In the genomic region with DNA sequence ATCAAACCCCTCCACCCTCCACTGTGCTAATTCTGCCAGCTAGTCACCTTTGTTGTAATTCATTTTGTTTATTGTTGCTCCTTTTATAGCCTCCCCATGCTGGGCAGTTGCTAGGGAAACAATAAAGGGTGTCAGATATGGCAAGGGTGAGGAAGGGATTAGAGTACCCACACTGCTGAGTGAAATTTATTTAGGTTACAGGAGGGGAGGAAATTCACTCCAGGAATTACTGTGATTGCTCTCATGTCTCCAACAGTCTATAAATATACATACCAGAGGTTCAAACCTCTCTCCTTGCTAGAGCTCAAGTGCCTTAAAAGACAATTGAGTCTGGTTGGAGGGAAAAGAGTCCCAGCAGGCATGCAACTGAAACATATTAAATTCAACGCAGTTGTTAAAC, we compare ENCODE assay signal across 19 cellular contexts.
DNase-seq lines count a peak whose midpoint lies in the region; ATAC-seq, FAIRE-seq and TF ChIP-seq lines count a peak whose summit lies in the region.
"Had no signal": no experiment of that assay in that cellular context is flagged by ENCODE, and none has a peak within 500 bp of the region (broad histone marks: within the 10 kb centered on the region; RNA-seq: fewer than 3 reads in every experiment).

No MANE protein-coding gene starts in this region.

- H3K4me3 ChIP-seq in HUES6 (ENCODE audit: low read depth, low read length), result no peak overlapping the region
- H3K4me3 ChIP-seq in mucosa of rectum (ENCODE audit: low read length in 2 of 2), result peak overlapping the region in 1 of 2 donors; percentile 14
- H3K4me3 ChIP-seq in kidney (ENCODE audit: low read length in 2 of 2), result no peak overlapping the region
- no peak overlapping the region for H3K4me3 ChIP-seq in effector memory CD4-positive, alpha-beta T cell (ENCODE audit: insufficient read depth, low read depth, low read length, poor library complexity, severe bottlenecking)
- H3K4me3 ChIP-seq: right lobe of liver, SK-N-MC had no signal

- H3K4me1 Mint-ChIP-seq in activated CD8-positive, alpha-beta memory T cell treated with anti-CD3 and anti-CD28 coated beads, Interleukin-2, amount 10 ng/mL, durations not matched to agents 7 days and 5 days, result peaks cover 2% of the 10 kb centered on the region
- H3K4me1 Mint-ChIP-seq: memory B cell had no signal

- H3K9me3 ChIP-seq in HUES6 (ENCODE audit: control insufficient read depth, insufficient read depth, low read depth, low read length), result no peaks in the 10 kb centered on the region
- no peaks in the 10 kb centered on the region for H3K9me3 ChIP-seq in mucosa of rectum (ENCODE audit: control insufficient read depth in 2 of 2, low read length in 2 of 2)
- H3K9me3 ChIP-seq in kidney (ENCODE audit: control insufficient read depth in 1 of 2, low read length in 2 of 2), result no peaks in the 10 kb centered on the region
- no peaks in the 10 kb centered on the region for H3K9me3 ChIP-seq in effector memory CD4-positive, alpha-beta T cell (ENCODE audit: control insufficient read depth, low read length)
- H3K9me3 ChIP-seq: right lobe of liver had no signal

- H3K36me3 ChIP-seq in HUES6 (ENCODE audit: control insufficient read depth, insufficient read depth, low read length) (no peaks in the 10 kb centered on the region), mucosa of rectum (ENCODE audit: control insufficient read depth in 2 of 2, insufficient read depth in 2 of 2, low read length in 2 of 2) (no peaks in the 10 kb centered on the region), kidney (ENCODE audit: control insufficient read depth in 1 of 2, insufficient read depth in 2 of 2, low read length in 2 of 2) (no peaks in the 10 kb centered on the region)
- H3K36me3 ChIP-seq in effector memory CD4-positive, alpha-beta T cell (ENCODE audit: control insufficient read depth, insufficient read depth, low read length), result no peaks in the 10 kb centered on the region
- H3K36me3 ChIP-seq: right lobe of liver had no signal

- H3K27me3 ChIP-seq in HUES6 (ENCODE audit: control insufficient read depth, insufficient read depth, low read length), result no peaks in the 10 kb centered on the region
- H3K27me3 ChIP-seq in mucosa of rectum (ENCODE audit: control insufficient read depth in 2 of 2, insufficient read depth in 2 of 2, low read length in 2 of 2), result no peaks in the 10 kb centered on the region
- H3K27me3 ChIP-seq in effector memory CD4-positive, alpha-beta T cell (replicated peaks; ENCODE audit: control insufficient read depth, insufficient read depth, low read length, poor library complexity, severe bottlenecking), result no peaks in the 10 kb centered on the region
- H3K27me3 ChIP-seq: right lobe of liver had no signal

- H3K27ac ChIP-seq in HUES6 (ENCODE audit: low read depth, low read length) (no peak overlapping the region; the same call in 1 of the 2 replicates), mucosa of rectum (ENCODE audit: low read depth in 2 of 2, low read length in 2 of 2) (peak overlapping the region; percentile 58 to 87), kidney (ENCODE audit: low read depth in 2 of 2, low read length in 2 of 2) (no peak overlapping the region)
- no peak overlapping the region for H3K27ac ChIP-seq in effector memory CD4-positive, alpha-beta T cell (ENCODE audit: insufficient read depth, low read length, poor library complexity, severe bottlenecking)
- H3K27ac ChIP-seq: right lobe of liver, SK-N-MC had no signal

- no peaks in the 10 kb centered on the region for H3K9me3 Mint-ChIP-seq in activated CD8-positive, alpha-beta memory T cell treated with anti-CD3 and anti-CD28 coated beads, Interleukin-2, amount 10 ng/mL, durations not matched to agents 7 days and 5 days (ENCODE audit: low read depth)
- H3K9me3 Mint-ChIP-seq: activated naive CD8-positive, alpha-beta T cell treated with anti-CD3 and anti-CD28 coated beads, Interleukin-2, amount 10 ng/mL, durations not matched to agents 7 days and 5 days; activated T-cell treated with anti-CD3 and anti-CD28 coated beads, Interleukin-2, amount 50 U/mL, for 4 hours; memory B cell had no signal

- no peak for ATAC-seq in activated CD8-positive, alpha-beta memory T cell treated with anti-CD3 and anti-CD28 coated beads, Interleukin-2, amount 10 ng/mL, durations not matched to agents 7 days and 5 days
- ATAC-seq in GM19455 (IDR thresholded peaks at IDR 0.05; ENCODE audit: unreplicated experiment), result no peak
- ATAC-seq: activated T-cell treated with anti-CD3 and anti-CD28 coated beads, Interleukin-2, amount 50 U/mL, for 4 hours; right lobe of liver had no signal

- intact Hi-C loops in kidney (cut with DNase I), result no loop called here

- peak overlapping the region; percentile 2 for H3K9ac ChIP-seq in HUES6 (ENCODE audit: low read length)
- peak overlapping the region in 1 of 2 donors; percentile 49 for H3K9ac ChIP-seq in mucosa of rectum (ENCODE audit: low read depth in 1 of 2, low read length in 2 of 2)
- no peak overlapping the region for H3K9ac ChIP-seq in kidney (ENCODE audit: low read length in 2 of 2)

- H3K27ac Mint-ChIP-seq in activated CD8-positive, alpha-beta memory T cell treated with anti-CD3 and anti-CD28 coated beads, Interleukin-2, amount 10 ng/mL, durations not matched to agents 7 days and 5 days, result no peak overlapping the region
- H3K27ac Mint-ChIP-seq: activated naive CD8-positive, alpha-beta T cell treated with anti-CD3 and anti-CD28 coated beads, Interleukin-2, amount 10 ng/mL, durations not matched to agents 7 days and 5 days; memory B cell had no signal

- H3K36me3 Mint-ChIP-seq in activated CD8-positive, alpha-beta memory T cell treated with anti-CD3 and anti-CD28 coated beads, Interleukin-2, amount 10 ng/mL, durations not matched to agents 7 days and 5 days, result no peaks in the 10 kb centered on the region
- H3K36me3 Mint-ChIP-seq: activated naive CD8-positive, alpha-beta T cell treated with anti-CD3 and anti-CD28 coated beads, Interleukin-2, amount 10 ng/mL, durations not matched to agents 7 days and 5 days; memory B cell had no signal

- CTCF ChIA-PET in activated CD8-positive, alpha-beta memory T cell treated with anti-CD3 and anti-CD28 coated beads, Interleukin-2, amount 10 ng/mL, durations not matched to agents 7 days and 5 days (lab: Charles Lee), result no interaction called here

- DNase-seq in DMS153 (lab: John Stamatoyannopoulos, UW) (peak; percentile 44), NCI-H748 treated with DMSO at 0.1 percent for 48 hours (lab: John Stamatoyannopoulos, UW) (peak; percentile 86), kidney (no peak)
- DNase-seq in activated CD8-positive, alpha-beta memory T cell treated with anti-CD3 and anti-CD28 coated beads, Interleukin-2, amount 10 ng/mL, durations not matched to agents 7 days and 5 days, result no peak
- DNase-seq in effector memory CD4-positive, alpha-beta T cell, result no peak
- DNase-seq: activated CD4-positive, alpha-beta T cell treated with anti-CD3 and anti-CD28 coated beads, Interleukin-2, amount 50 U/mL, for 1 hour; activated naive CD8-positive, alpha-beta T cell treated with anti-CD3 and anti-CD28 coated beads, Interleukin-2, amount 10 ng/mL, durations not matched to agents 7 days and 5 days; activated T-cell treated with anti-CD3 and anti-CD28 coated beads, Interleukin-2, amount 50 U/mL, for 4 hours; DND-41; foreskin melanocyte; NCI-H446; right lobe of liver; stimulated activated CD4-positive, alpha-beta T cell treated with anti-CD3 and anti-CD28 coated beads, Interleukin-4, amount 100 ng/mL, for 1 hour had no signal

- peaks cover 4% of the 10 kb centered on the region for H3K27me3 Mint-ChIP-seq in activated CD8-positive, alpha-beta memory T cell treated with anti-CD3 and anti-CD28 coated beads, Interleukin-2, amount 10 ng/mL, durations not matched to agents 7 days and 5 days
- H3K27me3 Mint-ChIP-seq: activated naive CD8-positive, alpha-beta T cell treated with anti-CD3 and anti-CD28 coated beads, Interleukin-2, amount 10 ng/mL, durations not matched to agents 7 days and 5 days; memory B cell had no signal

- no peak overlapping the region for H3K4me3 Mint-ChIP-seq in activated CD8-positive, alpha-beta memory T cell treated with anti-CD3 and anti-CD28 coated beads, Interleukin-2, amount 10 ng/mL, durations not matched to agents 7 days and 5 days
- H3K4me3 Mint-ChIP-seq: activated naive CD8-positive, alpha-beta T cell treated with anti-CD3 and anti-CD28 coated beads, Interleukin-2, amount 10 ng/mL, durations not matched to agents 7 days and 5 days; activated T-cell treated with anti-CD3 and anti-CD28 coated beads, Interleukin-2, amount 50 U/mL, for 4 hours; memory B cell had no signal

- TF ChIP-seq CTCF in kidney (IDR thresholded peaks at IDR 0.05; ENCODE audit: borderline replicate concordance, extremely low read depth, insufficient read depth), result no peak

- no peak for FAIRE-seq in kidney (lab: Jason Lieb, UNC)
- FAIRE-seq: TTC549 had no signal

- H3K4me1 ChIP-seq in HUES6 (ENCODE audit: control insufficient read depth, insufficient read depth, low read length) (peaks cover 50% of the 10 kb centered on the region), mucosa of rectum (ENCODE audit: control insufficient read depth in 2 of 2, insufficient read depth in 2 of 2, low read length in 2 of 2) (peaks cover 22 to 34% of the 10 kb centered on the region in 2 donors), kidney (ENCODE audit: control insufficient read depth in 1 of 2, insufficient read depth in 1 of 2, low read depth in 1 of 2, low read length in 2 of 2) (peaks cover 2 to 18% of the 10 kb centered on the region in 2 donors)
- H3K4me1 ChIP-seq in effector memory CD4-positive, alpha-beta T cell (ENCODE audit: control insufficient read depth, insufficient read depth, low read length, poor library complexity, severe bottlenecking), result no peaks in the 10 kb centered on the region

Comparison
In these comparisons a context has a peak if more than half of its experiments do, and no peak if none do; other contexts are left out.
1. DNase-seq: peak in DMS153 (single experiment) and NCI-H748 treated with DMSO at 0.1 percent for 48 hours (single experiment); none in kidney (single experiment), activated CD8-positive, alpha-beta memory T cell treated with anti-CD3 and anti-CD28 coated beads, Interleukin-2, amount 10 ng/mL, durations not matched to agents 7 days and 5 days (single experiment) and effector memory CD4-positive, alpha-beta T cell (0 of 3).
2. H3K27ac ChIP-seq: peak in mucosa of rectum (2 of 2); none in HUES6 (single experiment), kidney (0 of 2) and effector memory CD4-positive, alpha-beta T cell (single experiment).